In genomic region chr16:48533931-48534330, GRCh38 we compare ENCODE assay signal across 21 cellular contexts.
"Had no signal": no experiment of that assay in that cellular context is flagged by ENCODE, and none has a peak within 500 bp of the region (broad histone marks: within the 10 kb centered on the region; RNA-seq: fewer than 3 reads in every experiment).

No MANE protein-coding gene starts in this region.

- H3K36me3 Mint-ChIP-seq: naive thymus-derived CD8-positive, alpha-beta T cell had no signal

- H3K4me1 Mint-ChIP-seq: neural crest cell had no signal

- ATAC-seq: gastroesophageal sphincter; left colon; mucosa of descending colon; naive thymus-derived CD8-positive, alpha-beta T cell; right cardiac atrium; stimulated activated naive CD8-positive, alpha-beta T cell treated with anti-CD3 and anti-CD28 coated beads, Interleukin-15, Interleukin-2, amounts not matched to agents 100 U/mL and 50 U/mL, for 24 hours; upper lobe of right lung had no signal

- DNase-seq: cortex of kidney; effector memory CD4-positive, alpha-beta T cell; esophagus squamous epithelium; left colon; mammary epithelial cell; mucosa of descending colon; naive thymus-derived CD8-positive, alpha-beta T cell; nucleus accumbens; ovary; right cardiac atrium; stimulated activated CD4-positive, alpha-beta T cell treated with anti-CD3 and anti-CD28 coated beads, Interleukin-2, amount 100 ng/mL, for 48 hours; stimulated activated naive CD8-positive, alpha-beta T cell treated with anti-CD3 and anti-CD28 coated beads, Interleukin-15, Interleukin-2, amounts not matched to agents 100 U/mL and 50 U/mL, for 24 hours; thyroid gland; upper lobe of right lung had no signal

- H3K27me3 Mint-ChIP-seq: central memory CD8-positive, alpha-beta T cell; naive thymus-derived CD8-positive, alpha-beta T cell; progenitor cell of endocrine pancreas had no signal

- H3K4me3 ChIP-seq: esophagus squamous epithelium, gastroesophageal sphincter, hepatocyte, mucosa of descending colon, ovary, smooth muscle cell, suprapubic skin, thyroid gland, upper lobe of right lung had no signal

- H3K27me3 ChIP-seq: esophagus squamous epithelium, gastroesophageal sphincter, hepatocyte, ovary, suprapubic skin, thyroid gland, upper lobe of right lung had no signal

- H3K36me3 ChIP-seq: gastroesophageal sphincter, ovary, suprapubic skin, thyroid gland, upper lobe of right lung had no signal

- H3K9me3 Mint-ChIP-seq: central memory CD8-positive, alpha-beta T cell; neural crest cell had no signal

- H3K4me3 Mint-ChIP-seq: central memory CD8-positive, alpha-beta T cell; naive thymus-derived CD8-positive, alpha-beta T cell; neural crest cell had no signal
